ENCODE assay signal across 24 cellular contexts in genomic region chr2:195473802-195474201, GRCh38.
"Had no signal": no experiment of that assay in that cellular context is flagged by ENCODE, and none has a peak within 500 bp of the region (broad histone marks: within the 10 kb centered on the region; RNA-seq: fewer than 3 reads in every experiment).

No MANE protein-coding gene starts in this region.

- H3K27ac ChIP-seq: PC-9, SK-N-MC, WERI-Rb-1 had no signal

- H3K36me3 ChIP-seq: WERI-Rb-1 had no signal

- H3K4me3 ChIP-seq: PC-9, SK-N-MC had no signal

- ATAC-seq: activated CD4-positive, alpha-beta T cell treated with anti-CD3 and anti-CD28 coated beads for 36 hours; activated T-helper 17 cell treated with anti-CD3 and anti-CD28 coated beads, Interleukin-2, amount 50 U/mL, for 72 hours had no signal

- FAIRE-seq: astrocyte, colon had no signal

- DNase-seq: activated CD4-positive, alpha-beta memory T cell treated with anti-CD3 and anti-CD28 coated beads, Interleukin-2, amount 10 ng/mL, durations not matched to agents 7 days and 5 days; activated CD4-positive, alpha-beta T cell treated with anti-CD3 and anti-CD28 coated beads for 36 hours; activated CD4-positive, alpha-beta T cell treated with anti-CD3 and anti-CD28 coated beads, Interleukin-2, amount 50 U/mL, for 1 hour; activated gamma-delta T cell; activated naive CD4-positive, alpha-beta T cell treated with anti-CD3 and anti-CD28 coated beads for 36 hours; activated T-cell treated with anti-CD3 and anti-CD28 coated beads for 4 hours; activated T-cell treated with anti-CD3 and anti-CD28 coated beads, Interleukin-2, amount 50 U/mL, for 48 hours; amygdala; cerebellar nuclear complex; MM.1S; NCI-H1105; NCI-H1436 treated with DMSO at 0.1 percent for 48 hours; NCI-H187; NCI-H2081; NCI-H510A treated with DMSO at 0.1 percent for 48 hours; NCI-H69; NK-92 treated with Interleukin-12 subunit alpha and Interleukin-12 subunit beta, amount 100 ng/mL, for 24 hours; PC-9; T-helper 1 cell; WERI-Rb-1 had no signal
